2 cellular contexts compared by ENCODE assay signal in genomic region chr1:93628682-93629081, GRCh38.
TF ChIP-seq lines count a peak whose summit lies in the region.

No MANE protein-coding gene starts in this region.

TF ChIP-seq in A549, 52 proteins besides CTCF, POLR2A, EP300 and RAD21 (continued from another document):
- TF ChIP-seq BCL3 (IDR thresholded peaks at IDR 0.05) (no peak), MYC (IDR thresholded peaks at IDR 0.05; ENCODE audit: borderline replicate concordance, low read length) (no peak), MAZ (IDR thresholded peaks at IDR 0.05; ENCODE audit: borderline replicate concordance, low read depth, low read length) (no peak), HES2 (IDR thresholded peaks at IDR 0.05) (no peak), PHF8 (IDR thresholded peaks at IDR 0.05; ENCODE audit: borderline replicate concordance, low read depth) (no peak), NR3C1 (IDR thresholded peaks at IDR 0.05) (no peak), ESRRA (IDR thresholded peaks at IDR 0.05; ENCODE audit: borderline replicate concordance, low read length) (no peak)
- TF ChIP-seq, protein P1, sequence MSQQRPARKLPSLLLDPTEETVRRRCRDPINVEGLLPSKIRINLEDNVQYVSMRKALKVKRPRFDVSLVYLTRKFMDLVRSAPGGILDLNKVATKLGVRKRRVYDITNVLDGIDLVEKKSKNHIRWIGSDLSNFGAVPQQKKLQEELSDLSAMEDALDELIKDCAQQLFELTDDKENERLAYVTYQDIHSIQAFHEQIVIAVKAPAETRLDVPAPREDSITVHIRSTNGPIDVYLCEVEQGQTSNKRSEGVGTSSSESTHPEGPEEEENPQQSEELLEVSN (IDR thresholded peaks at IDR 0.05; ENCODE audit: borderline replicate concordance, low read depth): no peak
TF ChIP-seq in A549: peak in this region for 0.

TF ChIP-seq in endothelial cell of umbilical vein, 7 proteins besides CTCF, POLR2A, EP300 and RAD21 (continued from another document):
- no peak for TF ChIP-seq EZH2 (IDR thresholded peaks at IDR 0.05; ENCODE audit: borderline replicate concordance, low read depth, low read length, severe bottlenecking)
